In genomic region chr15:90213123-90213817, GRCh38 we compare ENCODE assay signal across 13 cellular contexts. TPM values are rescaled to one million over a fixed set of nuclear protein-coding genes. Genes with fewer than 3 reads are reported as not detected.
DNase-seq lines count a peak whose midpoint lies in the region; ATAC-seq, FAIRE-seq and TF ChIP-seq lines count a peak whose summit lies in the region.
"Had no signal": no experiment of that assay in that cellular context is flagged by ENCODE, and none has a peak within 500 bp of the region (broad histone marks: within the 10 kb centered on the region; RNA-seq: fewer than 3 reads in every experiment).

No MANE protein-coding gene starts in this region.

- peaks cover 23% of the 10 kb centered on the region for H3K4me1 Mint-ChIP-seq in activated T-helper 1 cell treated with anti-CD3 and anti-CD28 coated beads, Interleukin-12 subunit alpha, Interleukin-12 subunit beta, Interleukin-2, Interleukin-4 antibody, amounts not matched to agents 30 ng/mL and 10 ng/mL and 1 ng/mL, durations not matched to agents 14 hours and 24 hours and 36 hours (ENCODE audit: low read depth)

- TF ChIP-seq RAD21 in K562 (CRISPR knock-in tag; conservative IDR thresholded peaks at IDR 0.05 in 1 of 2, IDR thresholded peaks at IDR 0.05 in 1 of 2) = no peak

- H3K79me2 ChIP-seq in K562 (ENCODE audit: control insufficient read depth, insufficient read depth, low read length) = peaks cover 54% of the 10 kb centered on the region
- H3K79me2 ChIP-seq in mesendoderm (ENCODE audit: control insufficient read depth, insufficient read depth, low read length) = no peaks in the 10 kb centered on the region

- peaks cover 0 to 12% (median 0%) of the 10 kb centered on the region in 9 donors for H3K36me3 ChIP-seq in heart left ventricle
- H3K36me3 ChIP-seq in K562 (ENCODE audit: control insufficient read depth, insufficient read depth, low read length) = peaks cover 72% of the 10 kb centered on the region; the same call in 2 of the 3 replicates
- H3K36me3 ChIP-seq in mesendoderm (ENCODE audit: control insufficient read depth, insufficient read depth, low read length) = no peaks in the 10 kb centered on the region
- H3K36me3 ChIP-seq in urinary bladder (ENCODE audit: insufficient read depth) = no peaks in the 10 kb centered on the region
- H3K36me3 ChIP-seq: HAP-1 had no signal

- H3K4ac ChIP-seq in mesendoderm (ENCODE audit: low read depth, low read length) = no peak overlapping the region

- no peak overlapping the region for H2BK120ac ChIP-seq in mesendoderm (ENCODE audit: low read depth, low read length)

- H2AK5ac ChIP-seq in mesendoderm (ENCODE audit: low read length) = no peak overlapping the region

- H3K36me3 Mint-ChIP-seq in activated T-helper 1 cell treated with anti-CD3 and anti-CD28 coated beads, Interleukin-12 subunit alpha, Interleukin-12 subunit beta, Interleukin-2, Interleukin-4 antibody, amounts not matched to agents 30 ng/mL and 10 ng/mL and 1 ng/mL, durations not matched to agents 14 hours and 24 hours and 36 hours (ENCODE audit: low read depth) = peaks cover 12% of the 10 kb centered on the region

- H3K27ac ChIP-seq in heart left ventricle = peak overlapping the region in 2 of 12 donors; percentile 32 to 65
- peak overlapping the region; percentile 41; the same call in 2 of the 3 replicates for H3K27ac ChIP-seq in K562 (ENCODE audit: extremely low read depth, low read depth, low read length)
- no peak overlapping the region for H3K27ac ChIP-seq in mesendoderm (ENCODE audit: low read depth, low read length)
- H3K27ac ChIP-seq in urinary bladder (ENCODE audit: low read depth) = peak overlapping the region; percentile 60

- H3K9ac ChIP-seq in K562 (ENCODE audit: insufficient read depth in 1 of 2, low read depth in 2 of 2, low read length in 2 of 2) (peak overlapping the region in 1 of 2 experiments; percentile 85; a peak in 1 of 4 replicates), mesendoderm (ENCODE audit: low read length) (no peak overlapping the region)

- no peak overlapping the region for H3K27ac Mint-ChIP-seq in activated T-helper 1 cell treated with anti-CD3 and anti-CD28 coated beads, Interleukin-12 subunit alpha, Interleukin-12 subunit beta, Interleukin-2, Interleukin-4 antibody, amounts not matched to agents 30 ng/mL and 10 ng/mL and 1 ng/mL, durations not matched to agents 14 hours and 24 hours and 36 hours

- CTCF ChIA-PET in K562 (lab: Yijun Ruan, JAX; ENCODE audit: low intra/inter-chr PET ratio) = interaction anchor here (0.5 kb wide), 1 partner anchor 56 kb away, joined by 3 read pairs; no protein-coding TSS in a partner anchor

- H2BK5ac ChIP-seq in mesendoderm (ENCODE audit: low read length) = no peak overlapping the region

- in situ Hi-C loops in K562 (cut with MboI) = no loop called here

- H3K4me2 ChIP-seq in K562 (ENCODE audit: insufficient read depth, low read length) (peak overlapping the region; percentile 19; the same call in 1 of the 2 replicates), mesendoderm (ENCODE audit: low read length) (no peak overlapping the region)

- H3K23ac ChIP-seq in mesendoderm (ENCODE audit: low read length) = no peak overlapping the region

- peaks cover 0 to 47% (median 21%) of the 10 kb centered on the region in 12 donors for H3K4me1 ChIP-seq in heart left ventricle
- H3K4me1 ChIP-seq in K562 (replicated peaks in 1 of 2; ENCODE audit: control insufficient read depth in 2 of 2, insufficient read depth in 2 of 2, low read length in 2 of 2) = peaks cover 10 to 35% of the 10 kb centered on the region in 2 experiments; a peak in 4 of 5 replicates
- H3K4me1 ChIP-seq in mesendoderm (ENCODE audit: control insufficient read depth, low read depth, low read length) = no peaks in the 10 kb centered on the region
- H3K4me1 ChIP-seq in urinary bladder (ENCODE audit: insufficient read depth) = no peaks in the 10 kb centered on the region
- H3K4me1 ChIP-seq: HAP-1 had no signal

- no peak for TF ChIP-seq CTCF in heart left ventricle (IDR thresholded peaks at IDR 0.05)
- TF ChIP-seq CTCF in K562 (IDR thresholded peaks at IDR 0.05 in 2 of 3, conservative IDR thresholded peaks at IDR 0.05 in 1 of 3; ENCODE audit: insufficient read depth in 2 of 3, low read depth in 1 of 3, low read length in 3 of 3) = no peak

- intact Hi-C loops in heart left ventricle (cut with DNase I) = no loop called here
- intact Hi-C loops in Right ventricle myocardium inferior (cut with DNase I) = no loop called here
- intact Hi-C loops in K562 (cut with micrococcal nuclease) = no loop called here
- intact Hi-C loops in activated T-helper 1 cell treated with anti-CD3 and anti-CD28 coated beads, Interleukin-12 subunit alpha, Interleukin-12 subunit beta, Interleukin-2, Interleukin-4 antibody, amounts not matched to agents 30 ng/mL and 10 ng/mL and 1 ng/mL, durations not matched to agents 14 hours and 24 hours and 36 hours (cut with micrococcal nuclease) = no loop called here

- POLR2A ChIA-PET in K562 (lab: Yijun Ruan, JAX) = interaction anchor here (0.5 to 1.2 kb wide), 3 partner anchors 8 to 30 kb away, joined by 3 to 5 read pairs (median 3); partner anchors contain the start of gene SEMA4B

- no peaks in the 10 kb centered on the region for H3K27me3 Mint-ChIP-seq in activated T-helper 1 cell treated with anti-CD3 and anti-CD28 coated beads, Interleukin-12 subunit alpha, Interleukin-12 subunit beta, Interleukin-2, Interleukin-4 antibody, amounts not matched to agents 30 ng/mL and 10 ng/mL and 1 ng/mL, durations not matched to agents 14 hours and 24 hours and 36 hours (ENCODE audit: insufficient read depth)

- no peak overlapping the region for H4K5ac ChIP-seq in mesendoderm (ENCODE audit: low read length)

- H3K56ac ChIP-seq in mesendoderm (ENCODE audit: low read length) = no peak overlapping the region

- H2AFZ ChIP-seq in K562 (ENCODE audit: low read depth, low read length) = no peak overlapping the region

- 45 to 57% (median 48%) methylated on average over 11 to 12 of the region's 12 CpGs for WGBS in heart left ventricle, 4 donors
- 30% methylated on average over 12 of the region's 12 CpGs for WGBS in K562 (ENCODE audit: insufficient coverage, low coverage, missing lambda C conversion rate)
- no CpG with 5 or more reads among the region's 12 CpGs for WGBS in mesendoderm (ENCODE audit: extremely low coverage, insufficient coverage, low lambda C conversion rate)
- 68% methylated on average over 12 of the region's 12 CpGs for WGBS in urinary bladder

- TF ChIP-seq POLR2A in heart left ventricle (IDR thresholded peaks at IDR 0.05) = no peak
- TF ChIP-seq POLR2A in K562 (conservative IDR thresholded peaks at IDR 0.05) = no peak

- no peaks in the 10 kb centered on the region; the same call in none of the 2 replicates for H4K20me1 ChIP-seq in K562 (replicated peaks; ENCODE audit: control insufficient read depth, insufficient read depth, low read length)

- no peak for TF ChIP-seq EP300 in K562 (IDR thresholded peaks at IDR 0.05; ENCODE audit: low read length)

- H3K9me3 ChIP-seq in heart left ventricle (no peaks in the 10 kb centered on the region), K562 (replicated peaks; ENCODE audit: control insufficient read depth, insufficient read depth, low read depth, low read length) (no peaks in the 10 kb centered on the region)
- H3K9me3 ChIP-seq: HAP-1 had no signal

- no peak for FAIRE-seq in K562 (lab: Jason Lieb, UNC)
- FAIRE-seq: islet of Langerhans had no signal

- DNase-seq in heart left ventricle (peak in 2 of 5 donors; percentile 26 to 47), Right ventricle myocardium inferior (ENCODE audit: missing footprints) (no peak), K562 (ENCODE audit: extremely low read depth in 1 of 4, low spot score in 3 of 4) (peak in 3 of 4 experiments; percentile 27 to 51 (median 36)), mesendoderm (peak; percentile 18), HPDE6-E6E7 (ENCODE audit: extremely low spot score) (no peak)
- DNase-seq in activated T-helper 1 cell treated with anti-CD3 and anti-CD28 coated beads, Interleukin-12 subunit alpha, Interleukin-12 subunit beta, Interleukin-2, Interleukin-4 antibody, amounts not matched to agents 30 ng/mL and 10 ng/mL and 1 ng/mL, durations not matched to agents 14 hours and 24 hours and 36 hours (ENCODE audit: low spot score) = no peak
- DNase-seq: activated gamma-delta T cell treated with Interleukin-2 at 50 U/mL for 16 hours, T-helper 2 cell had no signal

- peaks cover 1% of the 10 kb centered on the region for H3K79me1 ChIP-seq in mesendoderm (ENCODE audit: low read length)

- H4K8ac ChIP-seq in mesendoderm (ENCODE audit: low read depth, low read length) = no peak overlapping the region

- H3K9me3 Mint-ChIP-seq in activated T-helper 1 cell treated with anti-CD3 and anti-CD28 coated beads, Interleukin-12 subunit alpha, Interleukin-12 subunit beta, Interleukin-2, Interleukin-4 antibody, amounts not matched to agents 30 ng/mL and 10 ng/mL and 1 ng/mL, durations not matched to agents 14 hours and 24 hours and 36 hours = no peaks in the 10 kb centered on the region

- no TSS peak for BruUV-seq in K562 (replicated peaks; lab: Mats Ljungman, UMichigan)

- peak in 3 of 4 donors; percentile 18 to 48 (median 23) for ATAC-seq in heart left ventricle
- ATAC-seq in Right ventricle myocardium inferior = no peak
- peak; percentile 72 for ATAC-seq in K562
- ATAC-seq in GM18867 (IDR thresholded peaks at IDR 0.05; ENCODE audit: unreplicated experiment) = no peak

- no peak overlapping the region for H2BK15ac ChIP-seq in mesendoderm (replicated peaks; ENCODE audit: low read depth)

- H3K27me3 ChIP-seq in heart left ventricle = no peaks in the 10 kb centered on the region
- H3K27me3 ChIP-seq in K562 (ENCODE audit: control insufficient read depth in 2 of 2, insufficient read depth in 2 of 2, low read length in 2 of 2) = no peaks in the 10 kb centered on the region
- no peaks in the 10 kb centered on the region for H3K27me3 ChIP-seq in mesendoderm (ENCODE audit: insufficient read depth, low read length, poor library complexity)

- no peak overlapping the region for H3K18ac ChIP-seq in mesendoderm (ENCODE audit: low read length)

- no peak overlapping the region for H3K4me3 Mint-ChIP-seq in activated T-helper 1 cell treated with anti-CD3 and anti-CD28 coated beads, Interleukin-12 subunit alpha, Interleukin-12 subunit beta, Interleukin-2, Interleukin-4 antibody, amounts not matched to agents 30 ng/mL and 10 ng/mL and 1 ng/mL, durations not matched to agents 14 hours and 24 hours and 36 hours
- H3K4me3 Mint-ChIP-seq: CD14-positive monocyte had no signal

- no peaks in the 10 kb centered on the region for H3K9me1 ChIP-seq in K562 (ENCODE audit: control insufficient read depth, insufficient read depth, low read length)

- H3K4me3 ChIP-seq in heart left ventricle (no peak overlapping the region), K562 (no peak overlapping the region), mesendoderm (ENCODE audit: low read length) (no peak overlapping the region), urinary bladder (ENCODE audit: low read depth, low read length) (no peak overlapping the region)
- H3K4me3 ChIP-seq: HAP-1 had no signal

RNA-seq across cellular contexts. Expression of gene SEMA4B, which starts 12.1 kb away (rescaled TPM):
- total RNA-seq in heart left ventricle = 100 to 1,000 TPM in 1 of 9 donors, 10 to 100 TPM in 8; 14.8 to 105 (median 21.0) TPM
- 10 to 100 TPM; 13.8 to 36.3 TPM for polyA plus RNA-seq in heart left ventricle
- 27.7 TPM for total RNA-seq in Right ventricle myocardium inferior
- total RNA-seq in K562 (2011; cell fraction: chromatin; rRNA removed; ENCODE audit: low replicate concordance) = 229 and 471 TPM in 2 replicates
- 275 and 311 TPM in 2 replicates for total RNA-seq in K562 (2011; cell fraction: nucleolus; rRNA removed)
- total RNA-seq in K562 (2011; cell fraction: nucleoplasm; rRNA removed) = 234 and 268 TPM in 2 replicates
- total RNA-seq in K562 (2014; rRNA removed) = 11.0 and 38.7 TPM in 2 replicates
- 8.5 and 10.7 TPM in 2 replicates for total RNA-seq in K562 (2014; rRNA removed; fragmentation: Illumina TruSeq; extraction: Trizol)
- total RNA-seq in K562 (2015; rRNA removed; fragmentation: Illumina TruSeq; extraction: Trizol) = 16.7 and 17.7 TPM in 2 replicates
- 33.6 and 37.9 TPM in 2 replicates for total RNA-seq in K562 (2021)
- 28.8 and 56.9 TPM in 2 replicates for polyA plus RNA-seq in K562 (2011; rRNA removed)
- polyA plus RNA-seq in K562 (2011; cell fraction: cytosol; rRNA removed) = 31.0 and 40.4 TPM in 2 replicates
- 155 and 194 TPM in 2 replicates for polyA plus RNA-seq in K562 (2011; cell fraction: nucleus; rRNA removed)
- 31.3 and 40.0 TPM in 2 replicates for polyA plus RNA-seq in K562 (2012)
- polyA plus RNA-seq in K562 (2014; fragmentation: Illumina TruSeq; extraction: Trizol) = 10.9 and 16.9 TPM in 2 replicates
- 1 to 10 TPM; 1.3 to 1.5 TPM for polyA plus RNA-seq in K562 (2014; fragmentation: Nextera tagmentation; extraction: Ambion mirVana)
- polyA plus RNA-seq in K562 (2014; rRNA removed) = 24.8 and 27.8 TPM in 2 replicates
- polyA minus RNA-seq in K562 (2011; rRNA and poly(A)+ RNA removed) = 41.6 and 47.9 TPM in 2 replicates
- 59.8 and 102 TPM in 2 replicates for polyA minus RNA-seq in K562 (2011; cell fraction: cytosol; rRNA and poly(A)+ RNA removed)
- 62.9 and 86.3 TPM in 2 replicates for polyA minus RNA-seq in K562 (2011; cell fraction: nucleus; rRNA and poly(A)+ RNA removed)
- 14.6 TPM for polyA plus RNA-seq in mesendoderm (2013, experiment 1 of 2)
- 14.6 TPM for polyA plus RNA-seq in mesendoderm (2013, experiment 2 of 2)
- 39.3 TPM for total RNA-seq in urinary bladder
- 60.8 TPM for polyA plus RNA-seq in urinary bladder
- 17.5 and 18.8 TPM in 2 replicates for total RNA-seq in activated T-helper 1 cell treated with anti-CD3 and anti-CD28 coated beads, Interleukin-12 subunit alpha, Interleukin-12 subunit beta, Interleukin-2, Interleukin-4 antibody, amounts not matched to agents 30 ng/mL and 10 ng/mL and 1 ng/mL, durations not matched to agents 14 hours and 24 hours and 36 hours

RNA-seq across cellular contexts. Expression of gene CIB1, which starts 20.5 kb away (rescaled TPM):
- total RNA-seq in heart left ventricle = 100 to 1,000 TPM in 1 of 9 donors, 10 to 100 TPM in 8; 38.7 to 107 (median 80.8) TPM
- 100 to 1,000 TPM in 1 of 2 donors, 10 to 100 TPM in 1; 78.2 to 145 TPM for polyA plus RNA-seq in heart left ventricle
- 73.2 TPM for total RNA-seq in Right ventricle myocardium inferior
- total RNA-seq in K562 (2011; cell fraction: chromatin; rRNA removed; ENCODE audit: low replicate concordance) = 14.3 and 33.8 TPM in 2 replicates
- total RNA-seq in K562 (2011; cell fraction: nucleolus; rRNA removed) = 35.9 and 36.5 TPM in 2 replicates
- 26.0 and 30.1 TPM in 2 replicates for total RNA-seq in K562 (2011; cell fraction: nucleoplasm; rRNA removed)
- total RNA-seq in K562 (2014; rRNA removed) = 61.4 and 94.5 TPM in 2 replicates
- total RNA-seq in K562 (2014; rRNA removed; fragmentation: Illumina TruSeq; extraction: Trizol) = 46.9 and 49.6 TPM in 2 replicates
- total RNA-seq in K562 (2015; rRNA removed; fragmentation: Illumina TruSeq; extraction: Trizol) = 63.4 and 64.5 TPM in 2 replicates
- 106 and 107 TPM in 2 replicates for total RNA-seq in K562 (2021)
- 136 and 186 TPM in 2 replicates for polyA plus RNA-seq in K562 (2011; rRNA removed)
- 212 and 302 TPM in 2 replicates for polyA plus RNA-seq in K562 (2011; cell fraction: cytosol; rRNA removed)
- 104 and 147 TPM in 2 replicates for polyA plus RNA-seq in K562 (2011; cell fraction: nucleus; rRNA removed)
- polyA plus RNA-seq in K562 (2012) = 132 and 166 TPM in 2 replicates
- polyA plus RNA-seq in K562 (2014; fragmentation: Illumina TruSeq; extraction: Trizol) = 107 and 138 TPM in 2 replicates
- 10 to 100 TPM; 14.9 to 33.8 TPM for polyA plus RNA-seq in K562 (2014; fragmentation: Nextera tagmentation; extraction: Ambion mirVana)
- polyA plus RNA-seq in K562 (2014; rRNA removed) = 128 and 142 TPM in 2 replicates
- 38.2 and 47.4 TPM in 2 replicates for polyA minus RNA-seq in K562 (2011; rRNA and poly(A)+ RNA removed)
- 35.2 and 37.1 TPM in 2 replicates for polyA minus RNA-seq in K562 (2011; cell fraction: cytosol; rRNA and poly(A)+ RNA removed)
- 10.0 and 16.9 TPM in 2 replicates for polyA minus RNA-seq in K562 (2011; cell fraction: nucleus; rRNA and poly(A)+ RNA removed)
- polyA plus RNA-seq in mesendoderm (2013, experiment 1 of 2) = 24.0 TPM
- polyA plus RNA-seq in mesendoderm (2013, experiment 2 of 2) = 23.4 TPM
- 17.9 TPM for total RNA-seq in urinary bladder
- 84.7 TPM for polyA plus RNA-seq in urinary bladder
- 144 and 145 TPM in 2 replicates for total RNA-seq in activated T-helper 1 cell treated with anti-CD3 and anti-CD28 coated beads, Interleukin-12 subunit alpha, Interleukin-12 subunit beta, Interleukin-2, Interleukin-4 antibody, amounts not matched to agents 30 ng/mL and 10 ng/mL and 1 ng/mL, durations not matched to agents 14 hours and 24 hours and 36 hours

RNA-seq across cellular contexts. Expression of gene GDPGP1, which starts 20.7 kb away (rescaled TPM):
- total RNA-seq in heart left ventricle (10 to 100 TPM in 6 of 9 donors, 1 to 10 TPM in 3; 5.9 to 18.9 (median 13.6) TPM), Right ventricle myocardium inferior (9.8 TPM), K562 (2014; rRNA removed) (3.9 and 4.0 TPM in 2 replicates), K562 (2014; rRNA removed; fragmentation: Illumina TruSeq; extraction: Trizol) (2.8 and 3.0 TPM in 2 replicates), K562 (2015; rRNA removed; fragmentation: Illumina TruSeq; extraction: Trizol) (2.4 and 3.0 TPM in 2 replicates), K562 (2021) (6.0 and 6.1 TPM in 2 replicates), urinary bladder (6.6 TPM)
- polyA plus RNA-seq in heart left ventricle (1 to 10 TPM; 4.8 to 5.4 TPM), K562 (2011; rRNA removed) (3.7 and 4.0 TPM in 2 replicates), K562 (2014; fragmentation: Illumina TruSeq; extraction: Trizol) (1.2 and 2.0 TPM in 2 replicates), K562 (2014; fragmentation: Nextera tagmentation; extraction: Ambion mirVana) (under 1 TPM; 0.78 to 0.92 TPM), K562 (2014; rRNA removed) (2.6 and 3.3 TPM in 2 replicates), urinary bladder (3.6 TPM)
- total RNA-seq in K562 (2011; cell fraction: chromatin; rRNA removed; ENCODE audit: low replicate concordance) = 9.0 and 29.0 TPM in 2 replicates
- 29.9 and 32.4 TPM in 2 replicates for total RNA-seq in K562 (2011; cell fraction: nucleolus; rRNA removed)
- total RNA-seq in K562 (2011; cell fraction: nucleoplasm; rRNA removed) = 18.3 and 18.8 TPM in 2 replicates
- 1.4 and 2.7 TPM in 2 replicates for polyA plus RNA-seq in K562 (2011; cell fraction: cytosol; rRNA removed)
- polyA plus RNA-seq in K562 (2011; cell fraction: nucleus; rRNA removed) = 9.9 and 12.7 TPM in 2 replicates
- polyA plus RNA-seq in K562 (2012) = 2.3 and 4.2 TPM in 2 replicates
- 7.1 and 7.7 TPM in 2 replicates for polyA minus RNA-seq in K562 (2011; rRNA and poly(A)+ RNA removed)
- 6.0 and 7.6 TPM in 2 replicates for polyA minus RNA-seq in K562 (2011; cell fraction: cytosol; rRNA and poly(A)+ RNA removed)
- 13.9 and 15.4 TPM in 2 replicates for polyA minus RNA-seq in K562 (2011; cell fraction: nucleus; rRNA and poly(A)+ RNA removed)
- polyA plus RNA-seq in mesendoderm (2013, experiment 1 of 2) = 1.1 TPM
- 1.1 TPM for polyA plus RNA-seq in mesendoderm (2013, experiment 2 of 2)
- 12.7 and 15.5 TPM in 2 replicates for total RNA-seq in activated T-helper 1 cell treated with anti-CD3 and anti-CD28 coated beads, Interleukin-12 subunit alpha, Interleukin-12 subunit beta, Interleukin-2, Interleukin-4 antibody, amounts not matched to agents 30 ng/mL and 10 ng/mL and 1 ng/mL, durations not matched to agents 14 hours and 24 hours and 36 hours

RNA-seq across cellular contexts. Expression of gene TTLL13, which starts 36.1 kb away (rescaled TPM):
- under 1 TPM in 4 of 9 donors, not detected in 5; 0.13 to 0.35 (median 0.23) TPM for total RNA-seq in heart left ventricle
- polyA plus RNA-seq in heart left ventricle = under 1 TPM; 0.07 to 0.11 TPM
- total RNA-seq in Right ventricle myocardium inferior = not detected
- total RNA-seq in K562 (2011; cell fraction: chromatin; rRNA removed; ENCODE audit: low replicate concordance) = 1.1 and 1.4 TPM in 2 replicates
- total RNA-seq in K562 (2011; cell fraction: nucleolus; rRNA removed) = 0.53 and 0.83 TPM in 2 replicates
- total RNA-seq in K562 (2011; cell fraction: nucleoplasm; rRNA removed) = 0.37 and 0.76 TPM in 2 replicates
- 0.04 TPM in 1 of 2 replicates, not detected in the other for total RNA-seq in K562 (2014; rRNA removed)
- 0.10 and 0.22 TPM in 2 replicates for total RNA-seq in K562 (2014; rRNA removed; fragmentation: Illumina TruSeq; extraction: Trizol)
- 0.11 TPM in 1 of 2 replicates, not detected in the other for total RNA-seq in K562 (2015; rRNA removed; fragmentation: Illumina TruSeq; extraction: Trizol)
- total RNA-seq in K562 (2021) = 0.11 and 0.36 TPM in 2 replicates
- polyA plus RNA-seq in K562 (2011; rRNA removed) = 0.20 and 0.24 TPM in 2 replicates
- polyA plus RNA-seq in K562 (2011; cell fraction: cytosol; rRNA removed) = 0.22 and 0.24 TPM in 2 replicates
- 0.49 and 0.74 TPM in 2 replicates for polyA plus RNA-seq in K562 (2011; cell fraction: nucleus; rRNA removed)
- polyA plus RNA-seq in K562 (2012) = 0.17 and 0.55 TPM in 2 replicates
- polyA plus RNA-seq in K562 (2014; fragmentation: Illumina TruSeq; extraction: Trizol) = 0.12 TPM in 1 of 2 replicates, not detected in the other
- under 1 TPM; 0.10 to 0.17 TPM for polyA plus RNA-seq in K562 (2014; fragmentation: Nextera tagmentation; extraction: Ambion mirVana)
- 0.05 TPM in 1 of 2 replicates, not detected in the other for polyA plus RNA-seq in K562 (2014; rRNA removed)
- polyA minus RNA-seq in K562 (2011; rRNA and poly(A)+ RNA removed) = 0.28 and 0.51 TPM in 2 replicates
- polyA minus RNA-seq in K562 (2011; cell fraction: cytosol; rRNA and poly(A)+ RNA removed) = not detected in 2 replicates
- 0.22 and 0.40 TPM in 2 replicates for polyA minus RNA-seq in K562 (2011; cell fraction: nucleus; rRNA and poly(A)+ RNA removed)
- polyA plus RNA-seq in mesendoderm (2013, experiment 1 of 2) = not detected
- polyA plus RNA-seq in mesendoderm (2013, experiment 2 of 2) = 0.01 TPM
- not detected for total RNA-seq in urinary bladder
- polyA plus RNA-seq in urinary bladder = 0.05 TPM
- total RNA-seq in activated T-helper 1 cell treated with anti-CD3 and anti-CD28 coated beads, Interleukin-12 subunit alpha, Interleukin-12 subunit beta, Interleukin-2, Interleukin-4 antibody, amounts not matched to agents 30 ng/mL and 10 ng/mL and 1 ng/mL, durations not matched to agents 14 hours and 24 hours and 36 hours = 0.29 and 0.65 TPM in 2 replicates

RNA-seq across cellular contexts. Expression of gene NGRN, which starts 52.2 kb away (rescaled TPM):
- total RNA-seq in heart left ventricle = 100 to 1,000 TPM in 8 of 9 donors, 10 to 100 TPM in 1; 93.2 to 149 (median 116) TPM
- polyA plus RNA-seq in heart left ventricle = 100 to 1,000 TPM; 119 to 142 TPM
- 122 TPM for total RNA-seq in Right ventricle myocardium inferior
- total RNA-seq in K562 (2011; cell fraction: chromatin; rRNA removed; ENCODE audit: low replicate concordance) = 23.0 and 24.9 TPM in 2 replicates
- total RNA-seq in K562 (2011; cell fraction: nucleolus; rRNA removed) = 17.9 and 20.5 TPM in 2 replicates
- 24.8 and 26.5 TPM in 2 replicates for total RNA-seq in K562 (2011; cell fraction: nucleoplasm; rRNA removed)
- 69.5 and 73.4 TPM in 2 replicates for total RNA-seq in K562 (2014; rRNA removed)
- total RNA-seq in K562 (2014; rRNA removed; fragmentation: Illumina TruSeq; extraction: Trizol) = 54.9 and 58.8 TPM in 2 replicates
- total RNA-seq in K562 (2015; rRNA removed; fragmentation: Illumina TruSeq; extraction: Trizol) = 60.0 and 61.5 TPM in 2 replicates
- total RNA-seq in K562 (2021) = 64.6 and 66.5 TPM in 2 replicates
- polyA plus RNA-seq in K562 (2011; rRNA removed) = 57.5 and 62.8 TPM in 2 replicates
- 45.8 and 48.7 TPM in 2 replicates for polyA plus RNA-seq in K562 (2011; cell fraction: cytosol; rRNA removed)
- polyA plus RNA-seq in K562 (2011; cell fraction: nucleus; rRNA removed) = 21.4 and 27.0 TPM in 2 replicates
- polyA plus RNA-seq in K562 (2012) = 49.2 and 50.7 TPM in 2 replicates
- polyA plus RNA-seq in K562 (2014; fragmentation: Illumina TruSeq; extraction: Trizol) = 47.9 and 56.5 TPM in 2 replicates
- polyA plus RNA-seq in K562 (2014; fragmentation: Nextera tagmentation; extraction: Ambion mirVana) = 10 to 100 TPM; 14.0 to 21.0 TPM
- polyA plus RNA-seq in K562 (2014; rRNA removed) = 64.5 and 70.3 TPM in 2 replicates
- 37.7 and 38.0 TPM in 2 replicates for polyA minus RNA-seq in K562 (2011; rRNA and poly(A)+ RNA removed)
- 18.5 and 20.3 TPM in 2 replicates for polyA minus RNA-seq in K562 (2011; cell fraction: cytosol; rRNA and poly(A)+ RNA removed)
- 8.5 and 11.4 TPM in 2 replicates for polyA minus RNA-seq in K562 (2011; cell fraction: nucleus; rRNA and poly(A)+ RNA removed)
- 72.7 TPM for polyA plus RNA-seq in mesendoderm (2013, experiment 1 of 2)
- polyA plus RNA-seq in mesendoderm (2013, experiment 2 of 2) = 73.4 TPM
- total RNA-seq in urinary bladder = 72.2 TPM
- 104 TPM for polyA plus RNA-seq in urinary bladder
- 39.0 and 39.9 TPM in 2 replicates for total RNA-seq in activated T-helper 1 cell treated with anti-CD3 and anti-CD28 coated beads, Interleukin-12 subunit alpha, Interleukin-12 subunit beta, Interleukin-2, Interleukin-4 antibody, amounts not matched to agents 30 ng/mL and 10 ng/mL and 1 ng/mL, durations not matched to agents 14 hours and 24 hours and 36 hours

Comparison
In these comparisons a context has a peak if more than half of its experiments do, and no peak if none do; other contexts are left out.
1. ATAC-seq: peak in heart left ventricle (3 of 4) and K562 (single experiment); none in Right ventricle myocardium inferior (single experiment) and GM18867 (single experiment).
2. DNase-seq: peak in K562 (3 of 4) and mesendoderm (single experiment); none in Right ventricle myocardium inferior (single experiment), HPDE6-E6E7 (single experiment) and activated T-helper 1 cell treated with anti-CD3 and anti-CD28 coated beads, Interleukin-12 subunit alpha, Interleukin-12 subunit beta, Interleukin-2, Interleukin-4 antibody, amounts not matched to agents 30 ng/mL and 10 ng/mL and 1 ng/mL, durations not matched to agents 14 hours and 24 hours and 36 hours (single experiment).